17 cellular contexts compared by ENCODE assay signal in the genomic region with DNA sequence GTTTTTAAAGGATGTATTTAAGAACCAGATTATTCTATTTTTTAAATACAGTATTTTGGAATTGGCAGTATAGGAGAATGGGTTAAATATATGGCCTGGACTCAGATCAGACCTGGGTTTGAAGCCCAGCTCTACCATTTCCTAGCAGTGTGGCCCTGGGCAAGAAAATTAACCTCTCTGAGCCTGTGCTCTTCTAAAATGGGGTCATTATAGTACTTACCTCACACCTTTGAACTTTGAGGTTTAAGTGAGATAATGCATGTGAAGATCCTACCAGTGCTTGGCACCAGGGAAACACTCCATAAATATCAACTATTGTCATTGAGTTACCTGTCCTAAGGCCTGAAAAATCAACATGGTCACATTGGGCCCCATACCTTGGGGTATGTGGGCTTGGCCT.
DNase-seq lines count a peak whose midpoint lies in the region; ATAC-seq and TF ChIP-seq lines count a peak whose summit lies in the region.
"Had no signal": no experiment of that assay in that cellular context is flagged by ENCODE, and none has a peak within 500 bp of the region (broad histone marks: within the 10 kb centered on the region; RNA-seq: fewer than 3 reads in every experiment).

No MANE protein-coding gene starts in this region.

- intact Hi-C loops in natural killer cell (cut with micrococcal nuclease) (no loop called here), ascending aorta (cut with DNase I) (no loop called here)

- no peaks in the 10 kb centered on the region for H3K36me3 Mint-ChIP-seq in natural killer cell
- no peaks in the 10 kb centered on the region for H3K36me3 Mint-ChIP-seq in stimulated activated effector memory CD8-positive, alpha-beta T cell treated with anti-CD3 and anti-CD28 coated beads, Interleukin-12 subunit alpha, Interleukin-12 subunit beta, amount 100 ng/mL, for 72 hours
- H3K36me3 Mint-ChIP-seq: CD14-positive monocyte; CD4-positive, CD25-positive, alpha-beta regulatory T cell; CD8-positive, alpha-beta T cell had no signal

- H3K9me3 Mint-ChIP-seq in natural killer cell, result no peaks in the 10 kb centered on the region
- no peaks in the 10 kb centered on the region for H3K9me3 Mint-ChIP-seq in stimulated activated effector memory CD8-positive, alpha-beta T cell treated with anti-CD3 and anti-CD28 coated beads, Interleukin-12 subunit alpha, Interleukin-12 subunit beta, amount 100 ng/mL, for 72 hours
- H3K9me3 Mint-ChIP-seq: CD4-positive, CD25-positive, alpha-beta regulatory T cell had no signal

- H3K27ac ChIP-seq in ascending aorta, result no peak overlapping the region
- H3K27ac ChIP-seq: BLaER1 had no signal

- H3K4me1 Mint-ChIP-seq in natural killer cell, result peaks cover 9 to 18% of the 10 kb centered on the region in 2 donors
- H3K4me1 Mint-ChIP-seq in stimulated activated effector memory CD8-positive, alpha-beta T cell treated with anti-CD3 and anti-CD28 coated beads, Interleukin-12 subunit alpha, Interleukin-12 subunit beta, amount 100 ng/mL, for 72 hours, result peaks cover 12% of the 10 kb centered on the region

- DNase-seq in natural killer cell, result no peak
- no peak for DNase-seq in stimulated activated effector memory CD8-positive, alpha-beta T cell treated with anti-CD3 and anti-CD28 coated beads, Interleukin-12 subunit alpha, Interleukin-12 subunit beta, amount 100 ng/mL, for 72 hours (ENCODE audit: low spot score in 2 of 2)
- no peak for DNase-seq in ascending aorta (ENCODE audit: low spot score in 2 of 2)
- DNase-seq: 8988T; ACHN; BE2C; C1 segment of cervical spinal cord; Caco-2; Calu3; CD4-positive, CD25-positive, alpha-beta regulatory T cell; CD8-positive, alpha-beta T cell; DMS79 treated with DMSO at 0.1 percent for 48 hours; GF-D8 had no signal

- no peaks in the 10 kb centered on the region for H3K36me3 ChIP-seq in ascending aorta
- H3K36me3 ChIP-seq: BE2C, BLaER1 had no signal

- peaks cover 4 to 9% of the 10 kb centered on the region in 2 donors for H3K27me3 Mint-ChIP-seq in natural killer cell (ENCODE audit: low read depth in 2 of 2)
- H3K27me3 Mint-ChIP-seq: CD4-positive, CD25-positive, alpha-beta regulatory T cell had no signal

- H3K4me1 ChIP-seq in ascending aorta, result no peaks in the 10 kb centered on the region
- H3K4me1 ChIP-seq: BE2C, BLaER1, Caco-2 had no signal

- no peaks in the 10 kb centered on the region for H3K27me3 ChIP-seq in ascending aorta
- H3K27me3 ChIP-seq: BE2C, BLaER1 had no signal

- TF ChIP-seq CTCF in natural killer cell (IDR thresholded peaks at IDR 0.05) (no peak), ascending aorta (IDR thresholded peaks at IDR 0.05) (no peak)

- no peak overlapping the region for H3K4me3 ChIP-seq in ascending aorta
- H3K4me3 ChIP-seq: BLaER1 had no signal

- no peaks in the 10 kb centered on the region for H3K9me3 ChIP-seq in ascending aorta
- H3K9me3 ChIP-seq: BE2C, Caco-2 had no signal

- no peak overlapping the region for H3K4me3 Mint-ChIP-seq in natural killer cell
- H3K4me3 Mint-ChIP-seq in stimulated activated effector memory CD8-positive, alpha-beta T cell treated with anti-CD3 and anti-CD28 coated beads, Interleukin-12 subunit alpha, Interleukin-12 subunit beta, amount 100 ng/mL, for 72 hours, result no peak overlapping the region
- H3K4me3 Mint-ChIP-seq: CD14-positive monocyte; CD4-positive, CD25-positive, alpha-beta regulatory T cell; CD8-positive, alpha-beta T cell had no signal

- H3K27ac Mint-ChIP-seq in natural killer cell, result peak overlapping the region in 1 of 2 donors; percentile 38
- peak overlapping the region; percentile 86 for H3K27ac Mint-ChIP-seq in stimulated activated effector memory CD8-positive, alpha-beta T cell treated with anti-CD3 and anti-CD28 coated beads, Interleukin-12 subunit alpha, Interleukin-12 subunit beta, amount 100 ng/mL, for 72 hours
- H3K27ac Mint-ChIP-seq: CD4-positive, CD25-positive, alpha-beta regulatory T cell; CD8-positive, alpha-beta T cell had no signal

- ATAC-seq in natural killer cell, result peak in 2 of 3 donors; percentile 48 to 53
- peak; percentile 44 for ATAC-seq in stimulated activated effector memory CD8-positive, alpha-beta T cell treated with anti-CD3 and anti-CD28 coated beads, Interleukin-12 subunit alpha, Interleukin-12 subunit beta, amount 100 ng/mL, for 72 hours
- ATAC-seq in HG03108 (IDR thresholded peaks at IDR 0.05; ENCODE audit: unreplicated experiment), result no peak
- ATAC-seq in HG02763 (IDR thresholded peaks at IDR 0.05; ENCODE audit: unreplicated experiment), result no peak
- ATAC-seq: CD8-positive, alpha-beta T cell had no signal

Comparison
In these comparisons a context has a peak if more than half of its experiments do, and no peak if none do; other contexts are left out.
1. ATAC-seq: peak in natural killer cell (2 of 3) and stimulated activated effector memory CD8-positive, alpha-beta T cell treated with anti-CD3 and anti-CD28 coated beads, Interleukin-12 subunit alpha, Interleukin-12 subunit beta, amount 100 ng/mL, for 72 hours (single experiment); none in HG03108 (single experiment) and HG02763 (single experiment).